ENCODE assay signal across 8 cellular contexts in the genomic region with DNA sequence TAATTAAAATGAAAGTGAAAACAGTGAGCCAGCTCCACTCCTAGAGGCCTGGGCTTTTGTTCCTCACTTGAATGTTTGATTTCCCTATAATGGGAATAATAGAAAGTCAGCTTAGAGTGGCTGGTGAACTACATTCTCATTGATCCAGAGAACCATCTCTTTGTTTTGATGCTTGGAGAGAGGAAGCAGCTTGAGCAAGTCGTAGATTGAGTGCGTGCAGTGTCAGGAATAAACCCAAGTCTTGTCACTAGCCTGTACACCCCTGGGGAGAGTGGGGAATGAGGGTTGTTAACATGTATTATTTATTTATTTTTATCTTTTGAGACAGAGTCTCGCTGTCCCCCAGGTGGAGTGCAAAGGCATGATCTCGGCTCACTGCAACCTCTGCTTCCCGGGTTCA. TPM values are rescaled to one million over a fixed set of nuclear protein-coding genes. Genes with fewer than 3 reads are reported as not detected.
DNase-seq lines count a peak whose midpoint lies in the region; ATAC-seq and TF ChIP-seq lines count a peak whose summit lies in the region.

No MANE protein-coding gene starts in this region.

- TF ChIP-seq POLR2A in GM18505 (IDR thresholded peaks at IDR 0.05; ENCODE audit: borderline replicate concordance, extremely low read depth, insufficient read depth, insufficient read length) = no peak

- H3K4me3 ChIP-seq in HAP-1 (peak overlapping the region; percentile 67), parathyroid adenoma (ENCODE audit: low read depth, low read length) (peak overlapping the region; percentile 91)

- H3K27me3 ChIP-seq in HAP-1 (ENCODE audit: low read depth) (peaks cover 6% of the 10 kb centered on the region; the same call in 1 of the 2 replicates), parathyroid adenoma (ENCODE audit: control insufficient read depth, insufficient read depth, low read length) (no peaks in the 10 kb centered on the region)

- H3K4me2 ChIP-seq in parathyroid adenoma (ENCODE audit: low read length) = peak overlapping the region; percentile 91

- in situ Hi-C loops in HAP-1 (cut with MboI; ENCODE audit: low sequenced_read_pairs) = loop anchor here (10.0 kb wide), 1 partner anchor 852 kb away; no protein-coding TSS in a partner anchor

- H3K79me2 ChIP-seq in parathyroid adenoma = peaks cover 16% of the 10 kb centered on the region

- peak overlapping the region; percentile 25 for H3K9ac ChIP-seq in parathyroid adenoma

- no peaks in the 10 kb centered on the region for H3K9me3 ChIP-seq in HAP-1
- H3K9me3 ChIP-seq in parathyroid adenoma (ENCODE audit: control insufficient read depth, low read length) = no peaks in the 10 kb centered on the region

- ATAC-seq in esophagus mucosa (peak; percentile 5), HG02938 (IDR thresholded peaks at IDR 0.05; ENCODE audit: unreplicated experiment) (no peak), GM18505 (IDR thresholded peaks at IDR 0.05; ENCODE audit: unreplicated experiment) (no peak), HG03457 (IDR thresholded peaks at IDR 0.05; ENCODE audit: unreplicated experiment) (no peak)

- no peak for TF ChIP-seq CTCF in parathyroid adenoma (IDR thresholded peaks at IDR 0.05)

- H2AFZ ChIP-seq in parathyroid adenoma = peak overlapping the region; percentile 93

- H3K36me3 ChIP-seq in HAP-1 (replicated peaks) = peaks cover 20% of the 10 kb centered on the region
- H3K36me3 ChIP-seq in parathyroid adenoma (ENCODE audit: control insufficient read depth, insufficient read depth, low read length) = no peaks in the 10 kb centered on the region

- peaks cover 20% of the 10 kb centered on the region for H3K4me1 ChIP-seq in HAP-1
- H3K4me1 ChIP-seq in parathyroid adenoma = peaks cover 9% of the 10 kb centered on the region

- H3K27ac ChIP-seq in parathyroid adenoma = peak overlapping the region; percentile 83

- no peak for DNase-seq in HAP-1 (ENCODE audit: low spot score in 2 of 2)
- peak; percentile 11 for DNase-seq in RKO (ENCODE audit: low spot score)
- no peak for DNase-seq in cortex of kidney (lab: John Stamatoyannopoulos, UW)

RNA-seq across cellular contexts. Expression of gene LSG1, which starts 0.9 kb away (rescaled TPM):
- 21.6 TPM for total RNA-seq in esophagus mucosa

RNA-seq across cellular contexts. Expression of gene FAM43A, which starts 12.8 kb away (rescaled TPM):
- total RNA-seq in esophagus mucosa = 23.4 TPM

RNA-seq across cellular contexts. Expression of gene TMEM44, which starts 39.7 kb away (rescaled TPM):
- total RNA-seq in esophagus mucosa = 7.9 TPM
